26 cellular contexts compared by ENCODE assay signal in genomic region chr2:42410732-42411514, GRCh38.
"Had no signal": no experiment of that assay in that cellular context is flagged by ENCODE, and none has a peak within 500 bp of the region (broad histone marks: within the 10 kb centered on the region; RNA-seq: fewer than 3 reads in every experiment).

No MANE protein-coding gene starts in this region.

- H3K36me3 ChIP-seq: heart right ventricle, left lung, lower lobe of right lung, ovary, right atrium auricular region, spleen, suprapubic skin, thoracic aorta, tibial nerve, upper lobe of left lung, vagina had no signal

- ATAC-seq: heart right ventricle; left cardiac atrium; left lung; lower lobe of right lung; sciatic nerve; stimulated activated effector memory CD8-positive, alpha-beta T cell treated with anti-CD3 and anti-CD28 coated beads, Interleukin-12 subunit alpha, Interleukin-12 subunit beta, amount 100 ng/mL, for 72 hours had no signal

- DNase-seq: heart right ventricle; hippocampal formation; kidney glomerular epithelial cell; left cardiac atrium; left lung; lower lobe of right lung; mammary epithelial cell; mesenchymal stem cell; naive B cell; ovary; spleen; stimulated activated CD4-positive, alpha-beta T cell treated with anti-CD3 and anti-CD28 coated beads, Interleukin-4, amount 100 ng/mL, for 24 hours; stimulated activated naive CD4-positive, alpha-beta T cell; upper lobe of left lung had no signal

- H3K4me3 Mint-ChIP-seq: naive B cell; nephron; stimulated activated effector memory CD8-positive, alpha-beta T cell treated with anti-CD3 and anti-CD28 coated beads, Interleukin-12 subunit alpha, Interleukin-12 subunit beta, amount 100 ng/mL, for 72 hours; stimulated activated naive CD8-positive, alpha-beta T cell treated with anti-CD3 and anti-CD28 coated beads, Interleukin-15, Interleukin-2, amounts not matched to agents 100 ng/mL and 50 ng/mL, for 24 hours had no signal

- H3K9me3 ChIP-seq: ovary, vagina had no signal

- H3K27me3 Mint-ChIP-seq: progenitor cell of endocrine pancreas; stimulated activated naive CD8-positive, alpha-beta T cell treated with anti-CD3 and anti-CD28 coated beads, Interleukin-15, Interleukin-2, amounts not matched to agents 100 ng/mL and 50 ng/mL, for 24 hours had no signal

- FAIRE-seq: keratinocyte had no signal

- H3K27ac ChIP-seq: heart right ventricle, left lung, lower lobe of right lung, ovary, right atrium auricular region, skin epidermis, spleen, suprapubic skin, thoracic aorta, tibial nerve, upper lobe of left lung, vagina had no signal

- H3K4me3 ChIP-seq: heart right ventricle, left lung, lower lobe of right lung, ovary, right atrium auricular region, skin epidermis, spleen, suprapubic skin, thoracic aorta, tibial nerve, upper lobe of left lung, vagina had no signal

- H3K4me1 ChIP-seq: heart right ventricle, left lung, lower lobe of right lung, right atrium auricular region, spleen, suprapubic skin, tibial nerve, upper lobe of left lung, vagina had no signal

- H3K4me1 Mint-ChIP-seq: naive B cell; nephron; stimulated activated effector memory CD8-positive, alpha-beta T cell treated with anti-CD3 and anti-CD28 coated beads, Interleukin-12 subunit alpha, Interleukin-12 subunit beta, amount 100 ng/mL, for 72 hours had no signal

- H3K27me3 ChIP-seq: left lung, ovary, right atrium auricular region, suprapubic skin, tibial nerve, upper lobe of left lung, vagina had no signal

- H3K36me3 Mint-ChIP-seq: stimulated activated effector memory CD8-positive, alpha-beta T cell treated with anti-CD3 and anti-CD28 coated beads, Interleukin-12 subunit alpha, Interleukin-12 subunit beta, amount 100 ng/mL, for 72 hours had no signal

- H3K27ac Mint-ChIP-seq: naive B cell; nephron; progenitor cell of endocrine pancreas; stimulated activated effector memory CD8-positive, alpha-beta T cell treated with anti-CD3 and anti-CD28 coated beads, Interleukin-12 subunit alpha, Interleukin-12 subunit beta, amount 100 ng/mL, for 72 hours; stimulated activated naive CD8-positive, alpha-beta T cell treated with anti-CD3 and anti-CD28 coated beads, Interleukin-15, Interleukin-2, amounts not matched to agents 100 ng/mL and 50 ng/mL, for 24 hours had no signal
